Comparison of ENCODE assay signal across 27 cellular contexts in genomic region chr18:62009521-62009920, GRCh38.
"Had no signal": no experiment of that assay in that cellular context is flagged by ENCODE, and none has a peak within 500 bp of the region (broad histone marks: within the 10 kb centered on the region; RNA-seq: fewer than 3 reads in every experiment).

No MANE protein-coding gene starts in this region.

- H3K27me3 ChIP-seq: esophagus squamous epithelium, foreskin keratinocyte, gastroesophageal sphincter, heart left ventricle, hepatocyte, left lung had no signal

- H3K27ac ChIP-seq: coronary artery, dorsolateral prefrontal cortex, epithelial cell of prostate, esophagus squamous epithelium, foreskin keratinocyte, gastroesophageal sphincter, heart left ventricle, hepatocyte, left lung, lower lobe of right lung had no signal

- FAIRE-seq: colon, endothelial cell of umbilical vein, frontal cortex, islet of Langerhans, keratinocyte had no signal

- H2AFZ ChIP-seq: hepatocyte had no signal

- H3K4me1 ChIP-seq: esophagus squamous epithelium, foreskin keratinocyte, gastroesophageal sphincter, heart left ventricle, left lung, lower lobe of right lung had no signal

- DNase-seq: dermis blood vessel endothelial cell; dorsolateral prefrontal cortex; effector CD4-positive, alpha-beta T cell; effector memory CD4-positive, alpha-beta T cell; erythroblast; esophagus squamous epithelium; heart left ventricle; hypothalamus; immature natural killer cell; left cardiac atrium; left lung; left ventricle myocardium superior; lower lobe of right lung; mesendoderm; midbrain; naive thymus-derived CD4-positive, alpha-beta T cell had no signal

- H3K36me3 ChIP-seq: esophagus squamous epithelium, gastroesophageal sphincter, heart left ventricle, left lung, lower lobe of right lung had no signal

- ATAC-seq: esophagus mucosa; foreskin keratinocyte; gastroesophageal sphincter; heart left ventricle; left cardiac atrium; left lung; left ventricle myocardium superior; lower lobe of right lung; naive thymus-derived CD4-positive, alpha-beta T cell had no signal

- H3K4me3 ChIP-seq: coronary artery, dorsolateral prefrontal cortex, esophagus squamous epithelium, gastroesophageal sphincter, heart left ventricle, hepatocyte, left lung, lower lobe of right lung had no signal

- H3K79me2 ChIP-seq: hepatocyte had no signal

- H3K4me2 ChIP-seq: hepatocyte had no signal

- H3K9me3 ChIP-seq: esophagus squamous epithelium, gastroesophageal sphincter had no signal
